1 cellular context compared by ENCODE assay signal in genomic region chr4:3253808-3254207, GRCh38.
TF ChIP-seq lines count a peak whose summit lies in the region.

No MANE protein-coding gene starts in this region.

TF ChIP-seq in HepG2, 621 proteins besides CTCF, POLR2A, EP300 and RAD21:
- no peak for TF ChIP-seq GRHL1 (CRISPR knock-in tag; conservative IDR thresholded peaks at IDR 0.05)
- TF ChIP-seq BCL6 (CRISPR knock-in tag; IDR thresholded peaks at IDR 0.05), result no peak
- TF ChIP-seq NR3C1 (CRISPR knock-in tag; IDR thresholded peaks at IDR 0.05), result no peak
- TF ChIP-seq DMTF1 (CRISPR knock-in tag; IDR thresholded peaks at IDR 0.05), result no peak
- no peak for TF ChIP-seq SOX5 (CRISPR knock-in tag; IDR thresholded peaks at IDR 0.05; ENCODE audit: borderline replicate concordance)
- TF ChIP-seq ZNF275 (CRISPR knock-in tag; IDR thresholded peaks at IDR 0.05; ENCODE audit: borderline replicate concordance), result no peak
- no peak for TF ChIP-seq HMG20B (CRISPR knock-in tag; conservative IDR thresholded peaks at IDR 0.05)
- TF ChIP-seq TOPORS (CRISPR knock-in tag; IDR thresholded peaks at IDR 0.05), result no peak
- TF ChIP-seq GPN1 (CRISPR knock-in tag; IDR thresholded peaks at IDR 0.05; ENCODE audit: borderline replicate concordance), result no peak
- no peak for TF ChIP-seq NR0B2 (CRISPR knock-in tag; IDR thresholded peaks at IDR 0.05)
- TF ChIP-seq CREB3 (CRISPR knock-in tag; IDR thresholded peaks at IDR 0.05), result no peak
- TF ChIP-seq TCF12 (IDR thresholded peaks at IDR 0.05), result no peak
- no peak for TF ChIP-seq TCF12 (CRISPR knock-in tag; IDR thresholded peaks at IDR 0.05)
- TF ChIP-seq STAT6 (CRISPR knock-in tag; IDR thresholded peaks at IDR 0.05; ENCODE audit: borderline replicate concordance), result no peak
- no peak for TF ChIP-seq KIAA2018 (CRISPR knock-in tag; IDR thresholded peaks at IDR 0.05; ENCODE audit: borderline replicate concordance)
- TF ChIP-seq HNRNPUL1 (IDR thresholded peaks at IDR 0.05; ENCODE audit: low read depth, low read length), result no peak
- no peak for TF ChIP-seq HMGA1 (CRISPR knock-in tag; conservative IDR thresholded peaks at IDR 0.05)
- TF ChIP-seq CENPT (CRISPR knock-in tag; IDR thresholded peaks at IDR 0.05; ENCODE audit: low read depth), result no peak
